35 cellular contexts compared by ENCODE assay signal in the genomic region with DNA sequence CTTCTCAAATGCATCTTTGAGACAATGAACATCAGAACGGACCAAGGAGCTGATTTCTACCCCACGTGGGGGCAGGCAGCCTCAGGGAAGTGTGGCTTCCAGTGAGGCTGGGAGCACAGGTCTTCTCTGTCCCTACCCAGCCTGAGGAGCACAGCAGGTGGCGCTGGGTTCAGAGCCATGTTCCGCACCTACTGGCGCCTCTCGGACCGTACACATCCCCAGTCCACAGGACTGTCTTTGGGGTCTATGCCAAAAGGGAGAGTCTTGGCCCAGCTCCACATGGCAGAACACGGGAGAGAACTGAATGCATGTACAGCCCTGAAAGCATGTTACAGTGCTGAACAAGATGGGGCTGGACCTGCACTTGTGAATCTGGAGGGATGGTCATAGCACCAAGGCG. TPM values are rescaled to one million over a fixed set of nuclear protein-coding genes. Genes with fewer than 3 reads are reported as not detected.
DNase-seq lines count a peak whose midpoint lies in the region; ATAC-seq, FAIRE-seq and TF ChIP-seq lines count a peak whose summit lies in the region.
"Had no signal": no experiment of that assay in that cellular context is flagged by ENCODE, and none has a peak within 500 bp of the region (broad histone marks: within the 10 kb centered on the region; RNA-seq: fewer than 3 reads in every experiment).

No MANE protein-coding gene starts in this region.

- in situ Hi-C loops in GM12878 (cut with MboI) = no loop called here

- SMC1A ChIA-PET in GM12878 (lab: Charles Lee; ENCODE audit: uncharacterized antibody, unreplicated experiment) = no interaction called here

- no peaks in the 10 kb centered on the region for H3K79me2 ChIP-seq in GM12878 (ENCODE audit: control insufficient read depth, insufficient read depth, low read length)

- DNase-seq in heart right ventricle (peak in 1 of 2 donors; percentile 25), left ventricle myocardium inferior (no peak), GM12878 (ENCODE audit: low read depth, low spot score) (no peak), left lobe of liver (ENCODE audit: low spot score) (peak; percentile 88), NCI-H2196 (lab: John Stamatoyannopoulos, UW; ENCODE audit: unreplicated experiment) (no peak), activated T-cell treated with anti-CD3 and anti-CD28 coated beads for 4 hours (no peak)
- DNase-seq: ACHN; activated CD4-positive, alpha-beta T cell treated with anti-CD3 and anti-CD28 coated beads for 48 hours; activated CD8-positive, alpha-beta memory T cell treated with anti-CD3 and anti-CD28 coated beads for 24 hours; activated gamma-delta T cell treated with Interleukin-2 at 50 U/mL for 16 hours; activated T-cell treated with anti-CD3 and anti-CD28 coated beads, Interleukin-2, amount 50 U/mL, for 24 hours; BE2C; CD8-positive, alpha-beta memory T cell; cerebellar nuclear complex; esophagus squamous epithelium; foreskin keratinocyte; kidney glomerular epithelial cell; naive thymus-derived CD8-positive, alpha-beta T cell; NCI-H1092; NCI-H1694 treated with DMSO at 0.1 percent for 48 hours; NCI-H446 treated with DMSO at 0.1 percent for 48 hours; NCI-H774; nucleus accumbens; SJCRH30; stimulated activated naive CD8-positive, alpha-beta T cell treated with anti-CD3 and anti-CD28 coated beads, Interleukin-15, Interleukin-2, amounts not matched to agents 100 U/mL and 50 U/mL, for 24 hours; T-cell; uterus had no signal

- no peaks in the 10 kb centered on the region for H4K20me1 ChIP-seq in GM12878 (ENCODE audit: control insufficient read depth, insufficient read depth)

- CTCF ChIA-PET in GM12878 (lab: Yijun Ruan, JAX) = no interaction called here

- H3K4me3 ChIP-seq in heart right ventricle (no peak overlapping the region), left ventricle myocardium inferior (no peak overlapping the region), GM12878 (no peak overlapping the region)
- H3K4me3 ChIP-seq: esophagus squamous epithelium, SJCRH30, uterus had no signal

- H3K9ac ChIP-seq in GM12878 (ENCODE audit: control insufficient read depth, insufficient read depth, low read length) = no peak overlapping the region

- BruUV-seq in GM12878 (replicated peaks; lab: Mats Ljungman, UMichigan) = no TSS peak

- H2AFZ ChIP-seq in GM12878 (ENCODE audit: control insufficient read depth, low read depth, low read length) = no peak overlapping the region

- H3K27ac ChIP-seq in heart right ventricle (no peak overlapping the region), left ventricle myocardium inferior (replicated peaks) (no peak overlapping the region), GM12878 (ENCODE audit: control insufficient read depth, insufficient read depth) (no peak overlapping the region)
- H3K27ac ChIP-seq: esophagus squamous epithelium, foreskin keratinocyte, SJCRH30, uterus had no signal

- H3K4me1 ChIP-seq in heart right ventricle (no peaks in the 10 kb centered on the region), left ventricle myocardium inferior (no peaks in the 10 kb centered on the region), GM12878 (ENCODE audit: control insufficient read depth, insufficient read depth, low read length) (no peaks in the 10 kb centered on the region)
- H3K4me1 ChIP-seq: BE2C, esophagus squamous epithelium, foreskin keratinocyte, SJCRH30, uterus had no signal

- H3K4me2 ChIP-seq in GM12878 (ENCODE audit: control insufficient read depth, insufficient read depth) = no peak overlapping the region

- FAIRE-seq in GM12878 (lab: Jason Lieb, UNC) = no peak
- FAIRE-seq: endometrium, GM12892, RCC 7860 had no signal

- intact Hi-C loops in heart right ventricle (cut with DNase I) = no loop called here
- intact Hi-C loops in left ventricle myocardium inferior (cut with micrococcal nuclease) = no loop called here
- intact Hi-C loops in GM12878 (cut with micrococcal nuclease; ENCODE audit: unreplicated experiment) = no loop called here

- H3K27me3 ChIP-seq in heart right ventricle (no peaks in the 10 kb centered on the region), left ventricle myocardium inferior (ENCODE audit: low read depth) (no peaks in the 10 kb centered on the region), GM12878 (replicated peaks in 1 of 2; ENCODE audit: control insufficient read depth in 2 of 2, insufficient read depth in 2 of 2, low read length in 1 of 2) (no peaks in the 10 kb centered on the region)
- H3K27me3 ChIP-seq: BE2C, esophagus squamous epithelium, foreskin keratinocyte, SJCRH30, uterus had no signal

- TF ChIP-seq CTCF in heart right ventricle (IDR thresholded peaks at IDR 0.05) = no peak
- TF ChIP-seq CTCF in left ventricle myocardium inferior (IDR thresholded peaks at IDR 0.05; ENCODE audit: borderline replicate concordance) = no peak
- no peak for TF ChIP-seq CTCF in GM12878 (IDR thresholded peaks at IDR 0.05 in 2 of 3, conservative IDR thresholded peaks at IDR 0.05 in 1 of 3; ENCODE audit: control insufficient read depth in 2 of 3, extremely low read depth in 1 of 3, insufficient read depth in 1 of 3, low read depth in 3 of 3, low read length in 3 of 3)

- RAD21 ChIA-PET in GM12878 (lab: Charles Lee; ENCODE audit: unreplicated experiment) = no interaction called here

- 0 out of 2 replicates have a peak, but pooled peaks have one; percentile 34 for TF ChIP-seq POLR2A in GM12878 (IDR thresholded peaks at IDR 0.05; ENCODE audit: low read depth, low read length)

- ATAC-seq in heart right ventricle = peak in 7 of 8 donors; percentile 38 to 66 (median 50)
- no peak for ATAC-seq in GM12878
- peak; percentile 80 for ATAC-seq in left lobe of liver
- no peak for ATAC-seq in GM18517 (IDR thresholded peaks at IDR 0.05; ENCODE audit: unreplicated experiment)
- ATAC-seq: foreskin keratinocyte; naive thymus-derived CD8-positive, alpha-beta T cell had no signal

- TF ChIP-seq RAD21 in GM12878 (IDR thresholded peaks at IDR 0.05; ENCODE audit: insufficient read depth, low read depth, low read length) = no peak

- TF ChIP-seq EP300 in GM12878 (IDR thresholded peaks at IDR 0.05; ENCODE audit: borderline replicate concordance in 1 of 2, control insufficient read depth in 1 of 2, low read depth in 2 of 2, low read length in 2 of 2) = no peak

- H3K9me3 ChIP-seq in heart right ventricle (peaks cover 0 to 4% (median 1%) of the 10 kb centered on the region in 11 donors), left ventricle myocardium inferior (replicated peaks) (peaks cover 2% of the 10 kb centered on the region), GM12878 (replicated peaks; ENCODE audit: control insufficient read depth, insufficient read depth, low read length) (no peaks in the 10 kb centered on the region)
- H3K9me3 ChIP-seq: BE2C, esophagus squamous epithelium, SJCRH30, uterus had no signal

- peaks cover 0 to 96% (median 49%) of the 10 kb centered on the region in 9 donors for H3K36me3 ChIP-seq in heart right ventricle
- H3K36me3 ChIP-seq in left ventricle myocardium inferior = peaks cover 71% of the 10 kb centered on the region
- peaks cover 7 to 14% of the 10 kb centered on the region in 2 experiments; a peak in 3 of 4 replicates for H3K36me3 ChIP-seq in GM12878 (ENCODE audit: control insufficient read depth in 2 of 2, insufficient read depth in 2 of 2, low read length in 1 of 2)
- H3K36me3 ChIP-seq: uterus had no signal

- WGBS in heart right ventricle, 2 donors = 68% methylated on average over 9 of the region's 9 CpGs
- 81% methylated on average over 9 of the region's 9 CpGs for WGBS in GM12878 (ENCODE audit: insufficient coverage, insufficient replicate concordance, low lambda C conversion rate, missing lambda C conversion rate)

- POLR2A ChIA-PET in GM12878 (lab: Charles Lee) = no interaction called here

RNA-seq across cellular contexts. Expression of a gene that starts 22.6 kb away (rescaled TPM):
- total RNA-seq in heart right ventricle (10 to 100 TPM; 33.6 to 50.2 (median 44.8) TPM), left ventricle myocardium inferior (44.7 TPM), GM12878 (2014; rRNA removed) (28.5 and 38.4 TPM in 2 replicates), GM12878 (2014; rRNA removed; fragmentation: Illumina TruSeq; extraction: Trizol) (27.9 and 28.8 TPM in 2 replicates), GM12878 (2021) (53.9 and 62.4 TPM in 2 replicates), left lobe of liver (28.6 TPM)
- polyA plus RNA-seq in heart right ventricle (10 to 100 TPM; 30.1 to 32.0 TPM), GM12878 (2011; rRNA removed) (28.4 and 38.4 TPM in 2 replicates), GM12878 (2014; fragmentation: Illumina TruSeq; extraction: Trizol) (19.8 and 37.7 TPM in 2 replicates), GM12878 (2014; fragmentation: Nextera tagmentation; extraction: Ambion mirVana) (1 to 10 TPM; 1.6 to 3.6 TPM), GM12878 (2014; rRNA removed) (51.4 and 55.6 TPM in 2 replicates), GM12878 (2016; fragmentation: Nextera tagmentation; extraction: Ambion mirVana) (10 to 100 TPM; 64.8 to 70.2 TPM)
- 70.1 and 78.7 TPM in 2 replicates for total RNA-seq in GM12878 (2013; cell fraction: nucleolus; rRNA removed)
- polyA plus RNA-seq in GM12878 (2011; ENCODE audit: low read depth) = 11.5 TPM
- 24.9 and 42.6 TPM in 2 replicates for polyA plus RNA-seq in GM12878 (2011; cell fraction: cytosol; rRNA removed)
- 136 and 149 TPM in 2 replicates for polyA plus RNA-seq in GM12878 (2011; cell fraction: nucleus; rRNA removed)
- polyA plus RNA-seq in GM12878 (2012) = 34.0 and 44.2 TPM in 2 replicates
- 21.7 and 31.6 TPM in 2 replicates for polyA minus RNA-seq in GM12878 (2011; rRNA and poly(A)+ RNA removed)
- 9.2 and 16.0 TPM in 2 replicates for polyA minus RNA-seq in GM12878 (2011; cell fraction: cytosol; rRNA and poly(A)+ RNA removed)
- polyA minus RNA-seq in GM12878 (2011; cell fraction: nucleus; rRNA and poly(A)+ RNA removed) = 23.1 and 37.2 TPM in 2 replicates

RNA-seq across cellular contexts. Expression of a gene that starts 22.9 kb away (rescaled TPM):
- total RNA-seq in heart right ventricle (10 to 100 TPM; 29.3 to 48.6 (median 36.7) TPM), left ventricle myocardium inferior (33.0 TPM), GM12878 (2014; rRNA removed) (21.5 and 25.5 TPM in 2 replicates), GM12878 (2014; rRNA removed; fragmentation: Illumina TruSeq; extraction: Trizol) (15.4 and 15.7 TPM in 2 replicates), GM12878 (2021) (37.3 and 47.2 TPM in 2 replicates), left lobe of liver (24.7 TPM)
- polyA plus RNA-seq in heart right ventricle (10 to 100 TPM; 11.2 to 39.4 TPM), GM12878 (2011; rRNA removed) (10.9 and 22.7 TPM in 2 replicates), GM12878 (2014; fragmentation: Illumina TruSeq; extraction: Trizol) (7.0 and 16.2 TPM in 2 replicates), GM12878 (2014; fragmentation: Nextera tagmentation; extraction: Ambion mirVana) (1 to 10 TPM; 1.8 to 2.9 TPM), GM12878 (2014; rRNA removed) (32.2 and 42.7 TPM in 2 replicates), GM12878 (2016; fragmentation: Nextera tagmentation; extraction: Ambion mirVana) (10 to 100 TPM; 21.6 to 25.8 TPM)
- 165 and 196 TPM in 2 replicates for total RNA-seq in GM12878 (2013; cell fraction: nucleolus; rRNA removed)
- 11.5 TPM for polyA plus RNA-seq in GM12878 (2011; ENCODE audit: low read depth)
- polyA plus RNA-seq in GM12878 (2011; cell fraction: cytosol; rRNA removed) = 21.2 and 28.7 TPM in 2 replicates
- polyA plus RNA-seq in GM12878 (2011; cell fraction: nucleus; rRNA removed) = 107 and 142 TPM in 2 replicates
- polyA plus RNA-seq in GM12878 (2012) = 21.4 and 28.2 TPM in 2 replicates
- 47.0 and 85.3 TPM in 2 replicates for polyA minus RNA-seq in GM12878 (2011; rRNA and poly(A)+ RNA removed)
- polyA minus RNA-seq in GM12878 (2011; cell fraction: cytosol; rRNA and poly(A)+ RNA removed) = 21.1 and 28.3 TPM in 2 replicates
- polyA minus RNA-seq in GM12878 (2011; cell fraction: nucleus; rRNA and poly(A)+ RNA removed) = 49.1 and 73.1 TPM in 2 replicates

RNA-seq across cellular contexts. Expression of a gene that starts 24.7 kb away (rescaled TPM):
- total RNA-seq in heart right ventricle = 1 to 10 TPM in 4 of 10 donors, under 1 TPM in 6; 0.17 to 2.1 (median 0.64) TPM
- under 1 TPM; 0.20 to 0.66 TPM for polyA plus RNA-seq in heart right ventricle
- 0.30 TPM for total RNA-seq in left ventricle myocardium inferior
- not detected in 2 replicates for total RNA-seq in GM12878 (2013; cell fraction: nucleolus; rRNA removed)
- total RNA-seq in GM12878 (2014; rRNA removed) = 0.34 TPM in 1 of 2 replicates, not detected in the other
- total RNA-seq in GM12878 (2014; rRNA removed; fragmentation: Illumina TruSeq; extraction: Trizol) = not detected in 2 replicates
- total RNA-seq in GM12878 (2021) = not detected in 2 replicates
- not detected for polyA plus RNA-seq in GM12878 (2011; ENCODE audit: low read depth)
- not detected in 2 replicates for polyA plus RNA-seq in GM12878 (2011; rRNA removed)
- polyA plus RNA-seq in GM12878 (2011; cell fraction: cytosol; rRNA removed) = not detected in 2 replicates
- not detected in 2 replicates for polyA plus RNA-seq in GM12878 (2011; cell fraction: nucleus; rRNA removed)
- not detected in 2 replicates for polyA plus RNA-seq in GM12878 (2012)
- polyA plus RNA-seq in GM12878 (2014; fragmentation: Illumina TruSeq; extraction: Trizol) = not detected in 2 replicates
- not detected for polyA plus RNA-seq in GM12878 (2014; fragmentation: Nextera tagmentation; extraction: Ambion mirVana)
- polyA plus RNA-seq in GM12878 (2014; rRNA removed) = not detected in 2 replicates
- polyA plus RNA-seq in GM12878 (2016; fragmentation: Nextera tagmentation; extraction: Ambion mirVana) = not detected
- not detected in 2 replicates for polyA minus RNA-seq in GM12878 (2011; rRNA and poly(A)+ RNA removed)
- polyA minus RNA-seq in GM12878 (2011; cell fraction: cytosol; rRNA and poly(A)+ RNA removed) = not detected in 2 replicates
- not detected in 2 replicates for polyA minus RNA-seq in GM12878 (2011; cell fraction: nucleus; rRNA and poly(A)+ RNA removed)
- total RNA-seq in left lobe of liver = 73.3 TPM
- total RNA-seq: CD8-positive, alpha-beta memory T cell; dermis microvascular lymphatic vessel endothelial cell; foreskin keratinocyte; lung microvascular endothelial cell; mononuclear cell; naive thymus-derived CD8-positive, alpha-beta T cell; pulmonary artery endothelial cell; SJCRH30; T-cell had no signal
- polyA plus RNA-seq: CD8-positive, alpha-beta memory T cell; naive thymus-derived CD8-positive, alpha-beta T cell had no signal

Comparison
In these comparisons a context has a peak if more than half of its experiments do, and no peak if none do; other contexts are left out.
1. ATAC-seq: peak in heart right ventricle (7 of 8) and left lobe of liver (single experiment); none in GM12878 (single experiment) and GM18517 (single experiment).
2. RNA of a gene that starts 24.7 kb away (total RNA-seq): 73.3 TPM in left lobe of liver (single experiment); 0.17 to 2.1 TPM in heart right ventricle, 0.30 TPM in left ventricle myocardium inferior (single experiment) and 0.34 TPM in GM12878; every median in the first group is over 10 times any median in the second.